In the genomic region with DNA sequence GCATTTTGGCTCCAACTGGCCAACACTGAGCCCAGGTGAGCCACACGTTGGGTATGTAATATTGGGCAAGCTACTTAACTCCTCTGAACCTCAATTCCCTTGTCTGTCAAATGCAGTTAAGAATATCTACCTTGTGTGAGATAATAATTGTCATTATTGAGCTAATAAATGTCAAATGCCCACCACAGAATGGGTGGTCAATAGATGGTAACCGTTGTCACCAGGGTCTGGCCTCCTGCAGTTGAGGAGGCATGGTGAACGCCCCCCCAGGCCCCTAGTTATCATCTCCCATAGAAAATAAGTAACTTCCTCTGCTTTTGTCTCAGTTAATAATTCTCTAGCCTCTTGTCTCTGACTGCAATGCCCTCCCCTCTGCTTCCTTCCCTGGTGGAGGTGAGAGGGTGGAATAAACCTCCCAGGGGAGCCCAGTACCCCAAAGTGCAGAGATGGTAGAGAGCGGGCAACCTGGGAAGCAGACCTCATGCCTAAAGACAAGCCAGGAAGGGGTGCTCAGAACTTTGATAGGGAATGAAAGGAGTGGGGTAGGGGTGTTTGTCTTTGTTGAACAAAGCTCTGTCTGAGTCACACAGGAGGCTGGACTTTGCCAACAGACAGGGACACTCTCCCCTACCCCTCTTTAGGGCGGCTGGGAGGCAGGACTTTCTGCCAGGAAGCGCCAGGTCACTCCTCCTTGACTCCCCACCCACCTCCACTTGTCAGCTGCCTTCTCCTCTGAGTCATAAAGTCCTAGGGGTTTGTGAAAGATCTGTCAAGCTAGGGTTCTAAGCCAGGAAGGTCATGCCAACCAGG, we compare ENCODE assay signal across 12 cellular contexts. TPM values are rescaled to one million over a fixed set of nuclear protein-coding genes. Genes with fewer than 3 reads are reported as not detected.
DNase-seq lines count a peak whose midpoint lies in the region; ATAC-seq, FAIRE-seq and TF ChIP-seq lines count a peak whose summit lies in the region.
"Had no signal": no experiment of that assay in that cellular context is flagged by ENCODE, and none has a peak within 500 bp of the region (broad histone marks: within the 10 kb centered on the region; RNA-seq: fewer than 3 reads in every experiment).

No MANE protein-coding gene starts in this region.

- H3K36me3 Mint-ChIP-seq in MCF 10A (ENCODE audit: insufficient read depth, unreplicated experiment), result no peaks in the 10 kb centered on the region
- H3K36me3 Mint-ChIP-seq in T-helper 1 cell treated with Interleukin-12 subunit alpha and Interleukin-12 subunit beta and Interleukin-4 antibody, amounts not matched to agents 30 μg/mL and 1 μg/mL, for 36 hours (ENCODE audit: low read depth), result no peaks in the 10 kb centered on the region

- no peak overlapping the region for H3K4me3 Mint-ChIP-seq in MCF 10A (ENCODE audit: unreplicated experiment)
- no peak overlapping the region for H3K4me3 Mint-ChIP-seq in T-helper 1 cell treated with Interleukin-12 subunit alpha and Interleukin-12 subunit beta and Interleukin-4 antibody, amounts not matched to agents 30 μg/mL and 1 μg/mL, for 36 hours
- H3K4me3 Mint-ChIP-seq: B cell had no signal

- no TSS peak for BruUV-seq in MCF 10A (replicated peaks; lab: Mats Ljungman, UMichigan)

- CTCF ChIA-PET in MCF 10A (lab: Yijun Ruan, JAX), result interaction anchor here (0.6 to 5.5 kb wide), 14 partner anchors 9 to 1692 kb away, joined by 3 to 43 read pairs (median 6); no protein-coding TSS in a partner anchor

- POLR2A ChIA-PET in MCF 10A (lab: Yijun Ruan, JAX), result interaction anchor here (0.7 to 1.1 kb wide), 5 partner anchors 15 to 35 kb away, joined by 3 read pairs; a partner anchor contains a TSS

- H3K9me3 ChIP-seq in breast epithelium, result no peaks in the 10 kb centered on the region

- H3K27ac ChIP-seq in breast epithelium, result peak overlapping the region in 1 of 2 donors; percentile 2

- peak overlapping the region; percentile 85 for H3K27ac Mint-ChIP-seq in MCF 10A (ENCODE audit: low read depth, unreplicated experiment)
- peak overlapping the region; percentile 72 for H3K27ac Mint-ChIP-seq in T-helper 1 cell treated with Interleukin-12 subunit alpha and Interleukin-12 subunit beta and Interleukin-4 antibody, amounts not matched to agents 30 μg/mL and 1 μg/mL, for 36 hours
- H3K27ac Mint-ChIP-seq: B cell had no signal

- H3K36me3 ChIP-seq in breast epithelium, result no peaks in the 10 kb centered on the region

- intact Hi-C loops in MCF 10A (cut with micrococcal nuclease) (no loop called here), breast epithelium (cut with DNase I; ENCODE audit: low total_unique reads) (no loop called here)

- H3K4me1 ChIP-seq in breast epithelium, result no peaks in the 10 kb centered on the region

- ATAC-seq in HG03460 (IDR thresholded peaks at IDR 0.05; ENCODE audit: unreplicated experiment), result no peak

- TF ChIP-seq POLR2A in breast epithelium (IDR thresholded peaks at IDR 0.05), result no peak

- H3K4me3 ChIP-seq in breast epithelium, result no peak overlapping the region

- H3K27me3 ChIP-seq in breast epithelium, result no peaks in the 10 kb centered on the region

- peaks cover 43% of the 10 kb centered on the region for H3K4me1 Mint-ChIP-seq in MCF 10A (ENCODE audit: insufficient read depth, unreplicated experiment)
- H3K4me1 Mint-ChIP-seq in T-helper 1 cell treated with Interleukin-12 subunit alpha and Interleukin-12 subunit beta and Interleukin-4 antibody, amounts not matched to agents 30 μg/mL and 1 μg/mL, for 36 hours (ENCODE audit: low read depth), result peaks cover 12% of the 10 kb centered on the region
- H3K4me1 Mint-ChIP-seq: B cell had no signal

- TF ChIP-seq CTCF in MCF 10A (IDR thresholded peaks at IDR 0.05; ENCODE audit: unreplicated experiment), result no peak
- TF ChIP-seq CTCF in breast epithelium (IDR thresholded peaks at IDR 0.05), result no peak
- no peak for TF ChIP-seq CTCF in D721Med (IDR thresholded peaks at IDR 0.05; ENCODE audit: insufficient read depth, missing control alignments)

- DNase-seq in MCF 10A (ENCODE audit: unreplicated experiment) (peak; percentile 83), breast epithelium (ENCODE audit: low spot score in 2 of 2) (no peak), islet precursor cell (peak; percentile 82), ureter (ENCODE audit: low spot score) (peak; percentile 56), RKO (ENCODE audit: low spot score) (no peak), D721Med (ENCODE audit: insufficient read length, low spot score) (no peak)
- DNase-seq: right cardiac atrium had no signal

- FAIRE-seq in D721Med (lab: Jason Lieb, UNC), result no peak

- H3K27me3 Mint-ChIP-seq in MCF 10A (ENCODE audit: insufficient read depth, unreplicated experiment), result no peaks in the 10 kb centered on the region
- H3K27me3 Mint-ChIP-seq in T-helper 1 cell treated with Interleukin-12 subunit alpha and Interleukin-12 subunit beta and Interleukin-4 antibody, amounts not matched to agents 30 μg/mL and 1 μg/mL, for 36 hours (ENCODE audit: low read depth), result no peaks in the 10 kb centered on the region
- H3K27me3 Mint-ChIP-seq: B cell had no signal

- H3K9me3 Mint-ChIP-seq in MCF 10A (ENCODE audit: unreplicated experiment), result no peaks in the 10 kb centered on the region
- no peaks in the 10 kb centered on the region for H3K9me3 Mint-ChIP-seq in T-helper 1 cell treated with Interleukin-12 subunit alpha and Interleukin-12 subunit beta and Interleukin-4 antibody, amounts not matched to agents 30 μg/mL and 1 μg/mL, for 36 hours

RNA-seq across cellular contexts. Expression of a gene that starts 1.3 kb away (rescaled TPM):
- total RNA-seq in MCF 10A (2022) (0.19 and 0.59 TPM in 2 replicates), breast epithelium (1 to 10 TPM; 1.1 to 2.0 (median 1.8) TPM), ureter (1.6 TPM)

RNA-seq across cellular contexts. Expression of a gene that starts 2.0 kb away (rescaled TPM):
- not detected in 2 replicates for total RNA-seq in MCF 10A (2022)
- total RNA-seq in breast epithelium, result not detected
- total RNA-seq in ureter, result not detected
- total RNA-seq: B cell, fibroblast of villous mesenchyme, right cardiac atrium, subcutaneous adipose tissue had no signal

RNA-seq across cellular contexts. Expression of a gene that starts 12.7 kb away (rescaled TPM):
- total RNA-seq in MCF 10A (2022) (not detected in 2 replicates), breast epithelium (not detected), ureter (0.57 TPM)
- total RNA-seq: B cell, fibroblast of villous mesenchyme, subcutaneous adipose tissue had no signal

RNA-seq across cellular contexts. Expression of a gene that starts 31.9 kb away (rescaled TPM):
- total RNA-seq in MCF 10A (2022) (28.0 and 35.2 TPM in 2 replicates), breast epithelium (10 to 100 TPM; 17.0 to 26.2 (median 22.3) TPM), ureter (24.1 TPM)

RNA-seq across cellular contexts. Expression of a gene that starts 32.5 kb away (rescaled TPM):
- total RNA-seq in MCF 10A (2022) (41.5 and 42.1 TPM in 2 replicates), breast epithelium (10 to 100 TPM; 28.6 to 33.4 (median 29.8) TPM), ureter (33.2 TPM)

Comparison
In these comparisons a context has a peak if more than half of its experiments do, and no peak if none do; other contexts are left out.
1. DNase-seq: peak in MCF 10A (single experiment), islet precursor cell (single experiment) and ureter (single experiment); none in breast epithelium (0 of 2), RKO (single experiment) and D721Med (single experiment).